9 cellular contexts compared by ENCODE assay signal in the genomic region with DNA sequence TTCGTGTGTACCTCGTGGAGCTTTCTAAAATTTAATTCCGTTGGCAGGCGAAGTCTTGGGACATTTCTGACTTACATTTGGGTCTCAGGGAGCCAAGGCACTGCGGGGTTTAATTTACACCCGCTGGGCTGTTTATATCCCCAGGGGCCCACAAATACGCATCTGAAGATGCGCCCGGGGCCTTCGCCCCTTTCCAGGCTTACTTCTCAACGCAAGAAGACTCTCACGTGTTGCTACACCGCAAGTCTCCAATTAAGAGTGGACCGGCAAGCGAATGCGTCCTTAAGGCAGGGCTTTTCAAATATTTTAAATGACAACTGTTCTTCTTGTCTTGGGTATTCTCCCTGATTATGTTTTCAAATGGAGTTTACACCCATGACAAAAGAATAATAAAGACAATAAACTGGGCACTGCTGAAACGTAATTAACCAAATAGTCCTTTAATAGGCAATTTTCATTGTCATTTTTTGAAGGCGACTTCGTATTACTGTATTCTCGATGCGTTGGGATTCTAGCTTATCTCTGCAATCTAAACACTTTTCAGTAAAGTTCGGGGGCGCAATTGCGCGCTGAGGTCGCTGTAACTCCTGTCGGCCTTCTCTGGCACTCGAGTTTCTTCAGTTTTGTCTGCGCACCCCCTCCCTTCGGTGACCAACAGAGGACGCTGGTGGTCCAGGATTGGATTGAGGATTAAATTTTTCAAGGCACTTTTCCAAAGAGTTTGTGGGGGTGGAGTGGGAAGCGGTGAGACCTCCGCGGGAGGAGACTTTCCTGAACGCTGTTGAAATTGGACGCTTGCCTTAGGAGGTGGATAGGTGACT. TPM values are rescaled to one million over a fixed set of nuclear protein-coding genes. Genes with fewer than 3 reads are reported as not detected.
DNase-seq lines count a peak whose midpoint lies in the region; ATAC-seq and TF ChIP-seq lines count a peak whose summit lies in the region.
"Had no signal": no experiment of that assay in that cellular context is flagged by ENCODE, and none has a peak within 500 bp of the region (broad histone marks: within the 10 kb centered on the region; RNA-seq: fewer than 3 reads in every experiment).

No MANE protein-coding gene starts in this region.

- TF ChIP-seq CTCF in LNCaP clone FGC (IDR thresholded peaks at IDR 0.05; ENCODE audit: control insufficient read depth, extremely low read depth, insufficient read depth), result peak; percentile 53

- peak overlapping the region; percentile 61 for H3K4me3 Mint-ChIP-seq in activated naive CD8-positive, alpha-beta T cell treated with anti-CD3 and anti-CD28 coated beads, Interleukin-2, amount 10 ng/mL, durations not matched to agents 7 days and 5 days

- H3K4me1 Mint-ChIP-seq in activated naive CD8-positive, alpha-beta T cell treated with anti-CD3 and anti-CD28 coated beads, Interleukin-2, amount 10 ng/mL, durations not matched to agents 7 days and 5 days, result peaks cover 24% of the 10 kb centered on the region

- peaks cover 53% of the 10 kb centered on the region for H3K27me3 Mint-ChIP-seq in activated naive CD8-positive, alpha-beta T cell treated with anti-CD3 and anti-CD28 coated beads, Interleukin-2, amount 10 ng/mL, durations not matched to agents 7 days and 5 days

- H3K9me3 Mint-ChIP-seq in activated naive CD8-positive, alpha-beta T cell treated with anti-CD3 and anti-CD28 coated beads, Interleukin-2, amount 10 ng/mL, durations not matched to agents 7 days and 5 days, result no peaks in the 10 kb centered on the region

- DNase-seq in NCI-H2196 (lab: John Stamatoyannopoulos, UW; ENCODE audit: unreplicated experiment) (peak; percentile 16), NCI-H2196 treated with DMSO at 0.1 percent for 48 hours (lab: John Stamatoyannopoulos, UW; ENCODE audit: unreplicated experiment) (no peak), LNCaP clone FGC (ENCODE audit: low read depth) (no peak), left ventricle myocardium superior (peak; percentile 73), retina (peak; percentile 90), middle frontal gyrus (ENCODE audit: extremely low spot score, low spot score) (no peak)
- DNase-seq in activated naive CD8-positive, alpha-beta T cell treated with anti-CD3 and anti-CD28 coated beads, Interleukin-2, amount 10 ng/mL, durations not matched to agents 7 days and 5 days, result peak; percentile 53
- DNase-seq: DND-41 had no signal

- H3K27ac Mint-ChIP-seq in activated naive CD8-positive, alpha-beta T cell treated with anti-CD3 and anti-CD28 coated beads, Interleukin-2, amount 10 ng/mL, durations not matched to agents 7 days and 5 days, result peak overlapping the region; percentile 77

- ATAC-seq in activated naive CD8-positive, alpha-beta T cell treated with anti-CD3 and anti-CD28 coated beads, Interleukin-2, amount 10 ng/mL, durations not matched to agents 7 days and 5 days (ENCODE audit: low read depth), result no peak
- ATAC-seq in left ventricle myocardium superior (peak; percentile 51), GM19023 (IDR thresholded peaks at IDR 0.05; ENCODE audit: unreplicated experiment) (no peak)

- H3K4me3 ChIP-seq in LNCaP clone FGC (ENCODE audit: low read depth, low read length), result peak overlapping the region; percentile 51

- POLR2A ChIA-PET in activated naive CD8-positive, alpha-beta T cell treated with anti-CD3 and anti-CD28 coated beads, Interleukin-2, amount 10 ng/mL, durations not matched to agents 7 days and 5 days (lab: Charles Lee), result interaction anchor here (2.9 kb wide), 1 partner anchor 18 kb away, joined by 10 read pairs; no protein-coding TSS in a partner anchor

- no peaks in the 10 kb centered on the region for H3K36me3 Mint-ChIP-seq in activated naive CD8-positive, alpha-beta T cell treated with anti-CD3 and anti-CD28 coated beads, Interleukin-2, amount 10 ng/mL, durations not matched to agents 7 days and 5 days

- intact Hi-C loops in left ventricle myocardium superior (cut with micrococcal nuclease), result loop anchor here (5.0 to 10.0 kb wide), 2 partner anchors 430 to 1163 kb away; no protein-coding TSS in a partner anchor

RNA-seq across cellular contexts. Expression of a gene that starts 0.8 kb away (rescaled TPM):
- 10 to 100 TPM in 1 of 2 experiments, 1 to 10 TPM in 1; 7.8 to 12.5 TPM for total RNA-seq in activated naive CD8-positive, alpha-beta T cell treated with anti-CD3 and anti-CD28 coated beads, Interleukin-2, amount 10 ng/mL, durations not matched to agents 7 days and 5 days
- total RNA-seq in left ventricle myocardium superior, result 46.0 TPM

RNA-seq across cellular contexts. Expression of a gene that starts 33.6 kb away (rescaled TPM):
- not detected for total RNA-seq in activated naive CD8-positive, alpha-beta T cell treated with anti-CD3 and anti-CD28 coated beads, Interleukin-2, amount 10 ng/mL, durations not matched to agents 7 days and 5 days
- total RNA-seq in left ventricle myocardium superior, result not detected

RNA-seq across cellular contexts. Expression of a gene that starts 49.0 kb away (rescaled TPM):
- not detected for total RNA-seq in activated naive CD8-positive, alpha-beta T cell treated with anti-CD3 and anti-CD28 coated beads, Interleukin-2, amount 10 ng/mL, durations not matched to agents 7 days and 5 days
- not detected for total RNA-seq in left ventricle myocardium superior

Comparison
In these comparisons a context has a peak if more than half of its experiments do, and no peak if none do; other contexts are left out.
1. DNase-seq: peak in NCI-H2196 (single experiment), activated naive CD8-positive, alpha-beta T cell treated with anti-CD3 and anti-CD28 coated beads, Interleukin-2, amount 10 ng/mL, durations not matched to agents 7 days and 5 days (single experiment), left ventricle myocardium superior (single experiment) and retina (single experiment); none in NCI-H2196 treated with DMSO at 0.1 percent for 48 hours (single experiment), LNCaP clone FGC (single experiment) and middle frontal gyrus (single experiment).